ENCODE assay signal across 20 cellular contexts in the genomic region with DNA sequence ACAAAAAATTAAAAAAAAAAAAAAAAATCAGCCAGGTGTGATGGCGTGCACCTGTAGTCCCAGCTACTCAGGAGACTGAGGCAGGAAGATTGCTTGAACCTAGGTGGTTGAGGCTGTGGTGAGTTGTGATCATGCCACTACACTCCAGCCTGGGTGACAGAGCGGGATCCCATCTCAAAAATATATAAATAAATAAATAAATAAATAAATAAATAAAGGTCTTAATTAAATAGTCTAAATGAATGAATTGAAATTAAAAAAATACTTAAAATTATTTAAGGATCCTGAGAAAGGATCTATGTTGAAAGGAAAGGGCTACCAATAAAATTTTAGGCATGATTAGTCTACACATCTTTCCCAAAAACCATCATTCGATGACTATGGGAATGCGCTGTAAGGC.
DNase-seq lines count a peak whose midpoint lies in the region; ATAC-seq, FAIRE-seq and TF ChIP-seq lines count a peak whose summit lies in the region.
"Had no signal": no experiment of that assay in that cellular context is flagged by ENCODE, and none has a peak within 500 bp of the region (broad histone marks: within the 10 kb centered on the region; RNA-seq: fewer than 3 reads in every experiment).

No MANE protein-coding gene starts in this region.

- no peak for ATAC-seq in HG03520 (IDR thresholded peaks at IDR 0.05; ENCODE audit: unreplicated experiment)
- ATAC-seq: CD8-positive, alpha-beta T cell had no signal

- no peak overlapping the region for H3K27ac ChIP-seq in HEK293 (ENCODE audit: extremely low read depth, low read depth, low read length)
- H3K27ac ChIP-seq: BLaER1 treated with 17β-estradiol and CSF1 and Interleukin-3, amounts not matched to agents 10 nM and 100 nM; C4-2B had no signal

- TF ChIP-seq CTCF in HEK293 (tag by site-specific recombination; IDR thresholded peaks at IDR 0.05) (no peak), lower leg skin (IDR thresholded peaks at IDR 0.05) (no peak)

- 99% methylated on average over 4 of the region's 4 CpGs for WGBS in lower leg skin, 2 donors

- H3K36me3 ChIP-seq in HEK293 (ENCODE audit: control insufficient read depth in 2 of 2, insufficient read depth in 1 of 2, low read length in 2 of 2) = peaks cover 56 to 95% of the 10 kb centered on the region in 2 experiments

- DNase-seq in frontal cortex (ENCODE audit: low spot score in 2 of 2) (no peak), lower leg skin (ENCODE audit: low spot score in 2 of 2) (no peak), NCI-H187 (lab: John Stamatoyannopoulos, UW) (no peak)
- DNase-seq: 8988T; AML-193; Caco-2; Calu3; CD4-positive, alpha-beta T cell; CD8-positive, alpha-beta T cell; DMS79 treated with DMSO at 0.1 percent for 48 hours; GF-D8 had no signal

- FAIRE-seq in frontal cortex (lab: Jason Lieb, UNC) = peak; percentile 28
- FAIRE-seq: A204.1, D721Med, G401.6, GM12891, GM19239 had no signal

- no peak overlapping the region for H3K4me3 ChIP-seq in HEK293 (ENCODE audit: low read depth, low read length)
- no peak overlapping the region for H3K4me3 ChIP-seq in lower leg skin (ENCODE audit: low read depth, poor library complexity, severe bottlenecking)
- H3K4me3 ChIP-seq: BLaER1 treated with 17β-estradiol and CSF1 and Interleukin-3, amounts not matched to agents 10 nM and 100 nM had no signal

- POLR2A ChIA-PET in HEK293 (lab: Yijun Ruan, JAX) = no interaction called here

- no peaks in the 10 kb centered on the region for H3K4me1 ChIP-seq in HEK293 (ENCODE audit: control insufficient read depth, insufficient read depth, low read length)
- H3K4me1 ChIP-seq: Caco-2 had no signal

- CTCF ChIA-PET in HEK293 (lab: Yijun Ruan, JAX) = no interaction called here

- TF ChIP-seq POLR2A in lower leg skin (IDR thresholded peaks at IDR 0.05) = no peak

- intact Hi-C loops in lower leg skin (cut with DNase I; ENCODE audit: low total_unique reads) = no loop called here

- H3K9me3 ChIP-seq in HEK293 (ENCODE audit: control insufficient read depth, insufficient read depth, low read depth, low read length) = no peaks in the 10 kb centered on the region
- H3K9me3 ChIP-seq: BLaER1 treated with 17β-estradiol and CSF1 and Interleukin-3, amounts not matched to agents 10 nM and 100 nM; Caco-2 had no signal

TF ChIP-seq in HEK293, 187 proteins besides CTCF, POLR2A, EP300 and RAD21 (continues in another document):
- TF ChIP-seq ZNF501 (tag by site-specific recombination; IDR thresholded peaks at IDR 0.05) (no peak), ZNF621 (tag by site-specific recombination; IDR thresholded peaks at IDR 0.05) (no peak), ZNF266 (tag by site-specific recombination; IDR thresholded peaks at IDR 0.05; ENCODE audit: low read depth) (peak; percentile 56; the same call in 1 of the 2 replicates), ZNF19 (tag by site-specific recombination; IDR thresholded peaks at IDR 0.05; ENCODE audit: low read depth) (no peak), SALL2 (tag by site-specific recombination; IDR thresholded peaks at IDR 0.05; ENCODE audit: borderline replicate concordance) (no peak), ZBTB48 (tag by site-specific recombination; IDR thresholded peaks at IDR 0.05) (no peak), ZNF10 (tag by site-specific recombination; IDR thresholded peaks at IDR 0.05) (no peak), ZNF768 (tag by site-specific recombination; IDR thresholded peaks at IDR 0.05) (no peak), ZNF341 (tag by site-specific recombination; IDR thresholded peaks at IDR 0.05; ENCODE audit: low read depth) (no peak), ZNF202 (tag by site-specific recombination; IDR thresholded peaks at IDR 0.05; ENCODE audit: borderline replicate concordance) (no peak), ZNF664 (tag by site-specific recombination; IDR thresholded peaks at IDR 0.05) (peak; percentile 45; the same call in 1 of the 2 replicates), ZNF560 (tag by site-specific recombination; IDR thresholded peaks at IDR 0.05; ENCODE audit: borderline replicate concordance) (0 out of 2 replicates have a peak, but pooled peaks have one; percentile 35), ZNF558 (tag by site-specific recombination; IDR thresholded peaks at IDR 0.05) (peak; percentile 66; the same call in 1 of the 2 replicates), ZNF510 (tag by site-specific recombination; IDR thresholded peaks at IDR 0.05; ENCODE audit: insufficient replicate concordance) (peak; percentile 45), ZNF830 (tag by site-specific recombination; IDR thresholded peaks at IDR 0.05; ENCODE audit: low read depth) (no peak)
- TF ChIP-seq, protein P1, sequence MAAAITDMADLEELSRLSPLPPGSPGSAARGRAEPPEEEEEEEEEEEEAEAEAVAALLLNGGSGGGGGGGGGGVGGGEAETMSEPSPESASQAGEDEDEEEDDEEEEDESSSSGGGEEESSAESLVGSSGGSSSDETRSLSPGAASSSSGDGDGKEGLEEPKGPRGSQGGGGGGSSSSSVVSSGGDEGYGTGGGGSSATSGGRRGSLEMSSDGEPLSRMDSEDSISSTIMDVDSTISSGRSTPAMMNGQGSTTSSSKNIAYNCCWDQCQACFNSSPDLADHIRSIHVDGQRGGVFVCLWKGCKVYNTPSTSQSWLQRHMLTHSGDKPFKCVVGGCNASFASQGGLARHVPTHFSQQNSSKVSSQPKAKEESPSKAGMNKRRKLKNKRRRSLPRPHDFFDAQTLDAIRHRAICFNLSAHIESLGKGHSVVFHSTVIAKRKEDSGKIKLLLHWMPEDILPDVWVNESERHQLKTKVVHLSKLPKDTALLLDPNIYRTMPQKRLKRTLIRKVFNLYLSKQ (tag by site-specific recombination; IDR thresholded peaks at IDR 0.05; ENCODE audit: borderline replicate concordance) = peak; percentile 35; the same call in 1 of the 2 replicates
- TF ChIP-seq, protein P2, sequence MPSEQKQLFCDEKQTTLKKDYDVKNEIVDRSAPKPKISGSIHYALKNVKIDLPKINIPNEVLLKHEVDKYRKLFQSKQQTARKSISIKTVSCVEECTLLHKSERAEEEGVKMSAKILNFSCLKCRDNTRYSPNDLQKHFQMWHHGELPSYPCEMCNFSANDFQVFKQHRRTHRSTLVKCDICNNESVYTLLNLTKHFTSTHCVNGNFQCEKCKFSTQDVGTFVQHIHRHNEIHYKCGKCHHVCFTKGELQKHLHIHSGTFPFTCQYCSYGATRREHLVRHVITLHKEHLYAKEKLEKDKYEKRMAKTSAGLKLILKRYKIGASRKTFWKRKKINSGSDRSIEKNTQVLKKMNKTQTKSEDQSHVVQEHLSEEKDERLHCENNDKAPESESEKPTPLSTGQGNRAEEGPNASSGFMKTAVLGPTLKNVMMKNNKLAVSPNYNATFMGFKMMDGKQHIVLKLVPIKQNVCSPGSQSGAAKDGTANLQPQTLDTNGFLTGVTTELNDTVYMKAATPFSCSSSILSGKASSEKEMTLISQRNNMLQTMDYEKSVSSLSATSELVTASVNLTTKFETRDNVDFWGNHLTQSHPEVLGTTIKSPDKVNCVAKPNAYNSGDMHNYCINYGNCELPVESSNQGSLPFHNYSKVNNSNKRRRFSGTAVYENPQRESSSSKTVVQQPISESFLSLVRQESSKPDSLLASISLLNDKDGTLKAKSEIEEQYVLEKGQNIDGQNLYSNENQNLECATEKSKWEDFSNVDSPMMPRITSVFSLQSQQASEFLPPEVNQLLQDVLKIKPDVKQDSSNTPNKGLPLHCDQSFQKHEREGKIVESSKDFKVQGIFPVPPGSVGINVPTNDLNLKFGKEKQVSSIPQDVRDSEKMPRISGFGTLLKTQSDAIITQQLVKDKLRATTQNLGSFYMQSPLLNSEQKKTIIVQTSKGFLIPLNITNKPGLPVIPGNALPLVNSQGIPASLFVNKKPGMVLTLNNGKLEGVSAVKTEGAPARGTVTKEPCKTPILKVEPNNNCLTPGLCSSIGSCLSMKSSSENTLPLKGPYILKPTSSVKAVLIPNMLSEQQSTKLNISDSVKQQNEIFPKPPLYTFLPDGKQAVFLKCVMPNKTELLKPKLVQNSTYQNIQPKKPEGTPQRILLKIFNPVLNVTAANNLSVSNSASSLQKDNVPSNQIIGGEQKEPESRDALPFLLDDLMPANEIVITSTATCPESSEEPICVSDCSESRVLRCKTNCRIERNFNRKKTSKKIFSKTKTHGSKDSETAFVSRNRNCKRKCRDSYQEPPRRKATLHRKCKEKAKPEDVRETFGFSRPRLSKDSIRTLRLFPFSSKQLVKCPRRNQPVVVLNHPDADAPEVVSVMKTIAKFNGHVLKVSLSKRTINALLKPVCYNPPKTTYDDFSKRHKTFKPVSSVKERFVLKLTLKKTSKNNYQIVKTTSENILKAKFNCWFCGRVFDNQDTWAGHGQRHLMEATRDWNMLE (tag by site-specific recombination; conservative IDR thresholded peaks at IDR 0.05; ENCODE audit: low read depth) = peak; percentile 80
